21 cellular contexts compared by ENCODE assay signal in genomic region chr12:44852483-44852882, GRCh38.
DNase-seq lines count a peak whose midpoint lies in the region; ATAC-seq lines count a peak whose summit lies in the region.
"Had no signal": no experiment of that assay in that cellular context is flagged by ENCODE, and none has a peak within 500 bp of the region (broad histone marks: within the 10 kb centered on the region; RNA-seq: fewer than 3 reads in every experiment).

No MANE protein-coding gene starts in this region.

- peaks cover 8% of the 10 kb centered on the region for H3K36me3 Mint-ChIP-seq in T-helper 1 cell treated with Interleukin-12 subunit alpha and Interleukin-12 subunit beta and Interleukin-4 antibody, amounts not matched to agents 30 μg/mL and 1 μg/mL, for 36 hours (ENCODE audit: low read depth)
- H3K36me3 Mint-ChIP-seq in stimulated activated naive CD8-positive, alpha-beta T cell treated with anti-CD3 and anti-CD28 coated beads, Interleukin-15, Interleukin-2, amounts not matched to agents 100 ng/mL and 50 ng/mL, for 24 hours (ENCODE audit: low read depth) = no peaks in the 10 kb centered on the region
- peaks cover 8% of the 10 kb centered on the region for H3K36me3 Mint-ChIP-seq in activated naive CD8-positive, alpha-beta T cell
- H3K36me3 Mint-ChIP-seq: brain had no signal

- peak overlapping the region; percentile 60 for H3K27ac Mint-ChIP-seq in T-helper 1 cell treated with Interleukin-12 subunit alpha and Interleukin-12 subunit beta and Interleukin-4 antibody, amounts not matched to agents 30 μg/mL and 1 μg/mL, for 36 hours
- peak overlapping the region; percentile 95 for H3K27ac Mint-ChIP-seq in stimulated activated naive CD8-positive, alpha-beta T cell treated with anti-CD3 and anti-CD28 coated beads, Interleukin-15, Interleukin-2, amounts not matched to agents 100 ng/mL and 50 ng/mL, for 24 hours
- peak overlapping the region; percentile 99 for H3K27ac Mint-ChIP-seq in activated naive CD8-positive, alpha-beta T cell
- H3K27ac Mint-ChIP-seq: progenitor cell of endocrine pancreas had no signal

- no peaks in the 10 kb centered on the region for H3K9me3 Mint-ChIP-seq in T-helper 1 cell treated with Interleukin-12 subunit alpha and Interleukin-12 subunit beta and Interleukin-4 antibody, amounts not matched to agents 30 μg/mL and 1 μg/mL, for 36 hours
- H3K9me3 Mint-ChIP-seq in stimulated activated naive CD8-positive, alpha-beta T cell treated with anti-CD3 and anti-CD28 coated beads, Interleukin-15, Interleukin-2, amounts not matched to agents 100 ng/mL and 50 ng/mL, for 24 hours = no peaks in the 10 kb centered on the region
- no peaks in the 10 kb centered on the region for H3K9me3 Mint-ChIP-seq in activated naive CD8-positive, alpha-beta T cell (ENCODE audit: low read depth)

- peaks cover 61% of the 10 kb centered on the region for H3K4me1 Mint-ChIP-seq in T-helper 1 cell treated with Interleukin-12 subunit alpha and Interleukin-12 subunit beta and Interleukin-4 antibody, amounts not matched to agents 30 μg/mL and 1 μg/mL, for 36 hours (ENCODE audit: low read depth)
- H3K4me1 Mint-ChIP-seq in stimulated activated naive CD8-positive, alpha-beta T cell treated with anti-CD3 and anti-CD28 coated beads, Interleukin-15, Interleukin-2, amounts not matched to agents 100 ng/mL and 50 ng/mL, for 24 hours (ENCODE audit: low read depth) = peaks cover 95% of the 10 kb centered on the region
- peaks cover 92% of the 10 kb centered on the region for H3K4me1 Mint-ChIP-seq in activated naive CD8-positive, alpha-beta T cell (ENCODE audit: low read depth)

- no peak for DNase-seq in T-helper 1 cell
- no peak for DNase-seq in stimulated activated naive CD8-positive, alpha-beta T cell treated with anti-CD3 and anti-CD28 coated beads, Interleukin-15, Interleukin-2, amounts not matched to agents 100 U/mL and 50 U/mL, for 24 hours
- no peak for DNase-seq in NCI-H187 treated with DMSO at 0.1 percent for 48 hours (lab: John Stamatoyannopoulos, UW)
- DNase-seq in stimulated activated CD4-positive, alpha-beta T cell treated with anti-CD3 and anti-CD28 coated beads, Interleukin-4, amount 100 ng/mL, for 1 hour = no peak
- DNase-seq: activated CD4-positive, alpha-beta T cell treated with anti-CD3 and anti-CD28 coated beads, Interleukin-2, amount 50 U/mL, for 1 hour; adrenal gland; effector memory CD4-positive, alpha-beta T cell; foreskin fibroblast; heart right ventricle; KG1; left cardiac atrium; mammary epithelial cell; NCI-H524; stimulated activated CD4-positive, alpha-beta T cell treated with anti-CD3 and anti-CD28 coated beads, Interleukin-15, amount 100 ng/mL, for 24 hours; upper lobe of left lung had no signal

- H3K27me3 Mint-ChIP-seq in T-helper 1 cell treated with Interleukin-12 subunit alpha and Interleukin-12 subunit beta and Interleukin-4 antibody, amounts not matched to agents 30 μg/mL and 1 μg/mL, for 36 hours (ENCODE audit: low read depth) = no peaks in the 10 kb centered on the region
- no peaks in the 10 kb centered on the region for H3K27me3 Mint-ChIP-seq in stimulated activated naive CD8-positive, alpha-beta T cell treated with anti-CD3 and anti-CD28 coated beads, Interleukin-15, Interleukin-2, amounts not matched to agents 100 ng/mL and 50 ng/mL, for 24 hours
- no peaks in the 10 kb centered on the region for H3K27me3 Mint-ChIP-seq in activated naive CD8-positive, alpha-beta T cell
- H3K27me3 Mint-ChIP-seq: progenitor cell of endocrine pancreas had no signal

- no peak for ATAC-seq in stimulated activated naive CD8-positive, alpha-beta T cell treated with anti-CD3 and anti-CD28 coated beads, Interleukin-15, Interleukin-2, amounts not matched to agents 100 U/mL and 50 U/mL, for 24 hours
- no peak for ATAC-seq in HG02588 (IDR thresholded peaks at IDR 0.05; ENCODE audit: unreplicated experiment)
- ATAC-seq: heart right ventricle, left cardiac atrium had no signal

- H3K4me3 Mint-ChIP-seq in T-helper 1 cell treated with Interleukin-12 subunit alpha and Interleukin-12 subunit beta and Interleukin-4 antibody, amounts not matched to agents 30 μg/mL and 1 μg/mL, for 36 hours = peak overlapping the region; percentile 39
- peak overlapping the region; percentile 67 for H3K4me3 Mint-ChIP-seq in stimulated activated naive CD8-positive, alpha-beta T cell treated with anti-CD3 and anti-CD28 coated beads, Interleukin-15, Interleukin-2, amounts not matched to agents 100 ng/mL and 50 ng/mL, for 24 hours
- peak overlapping the region; percentile 72 for H3K4me3 Mint-ChIP-seq in activated naive CD8-positive, alpha-beta T cell
